8 cellular contexts compared by ENCODE assay signal in genomic region chr10:86711237-86711956, GRCh38. TPM values are rescaled to one million over a fixed set of nuclear protein-coding genes. Genes with fewer than 3 reads are reported as not detected.
A peak's percentile ranks its signal among the peaks of the same experiment; 100 is the strongest.
DNase-seq lines count a peak whose midpoint lies in the region; ATAC-seq and TF ChIP-seq lines count a peak whose summit lies in the region.

No MANE protein-coding gene starts in this region.

- H3K4me3 ChIP-seq in ectodermal cell (ENCODE audit: insufficient read depth, low read depth, low read length) = peak overlapping the region; percentile 52

- peaks cover 14% of the 10 kb centered on the region for H3K4me1 Mint-ChIP-seq in activated CD8-positive, alpha-beta T cell treated with anti-CD3 and anti-CD28 coated beads for 36 hours (ENCODE audit: low read depth)
- H3K4me1 Mint-ChIP-seq in memory B cell = peaks cover 10% of the 10 kb centered on the region

- DNase-seq in C1 segment of cervical spinal cord (lab: John Stamatoyannopoulos, UW) (peak in 13 of 14 donors; percentile 30 to 88 (median 72)), NCI-H510A treated with DMSO at 0.1 percent for 48 hours (lab: John Stamatoyannopoulos, UW) (peak; percentile 78), memory B cell (ENCODE audit: low spot score in 2 of 2) (peak; percentile 84 to 85)
- DNase-seq in activated CD8-positive, alpha-beta T cell treated with anti-CD3 and anti-CD28 coated beads for 36 hours = peak; percentile 85
- DNase-seq in stimulated activated CD8-positive, alpha-beta memory T cell treated with anti-CD3 and anti-CD28 coated beads, Interleukin-12 subunit alpha, Interleukin-12 subunit beta, amount 100 ng/mL, for 1 hour (ENCODE audit: low read depth) = peak; percentile 70

- no peaks in the 10 kb centered on the region for H3K27me3 ChIP-seq in ectodermal cell (ENCODE audit: control insufficient read depth, insufficient read depth, low read length, poor library complexity, severe bottlenecking)

- ATAC-seq in HG03378 (IDR thresholded peaks at IDR 0.05; ENCODE audit: unreplicated experiment) (peak; percentile 68), memory B cell (ENCODE audit: low read depth) (peak; percentile 81)
- ATAC-seq in activated CD8-positive, alpha-beta T cell treated with anti-CD3 and anti-CD28 coated beads for 36 hours = peak; percentile 91

- POLR2A ChIA-PET in activated CD8-positive, alpha-beta T cell treated with anti-CD3 and anti-CD28 coated beads for 36 hours (lab: Charles Lee) = interaction anchor here (0.6 to 1.9 kb wide), 7 partner anchors 11 to 1670 kb away, joined by 3 to 7 read pairs (median 4); partner anchors contain the start of gene BMPR1A

- 0% methylated on average over 94 of the region's 94 CpGs for WGBS in ectodermal cell, 2 experiments

- H3K27ac ChIP-seq in ectodermal cell (ENCODE audit: insufficient read depth, low read depth, low read length, poor library complexity, severe bottlenecking) = no peak overlapping the region

- H3K4me3 Mint-ChIP-seq in activated CD8-positive, alpha-beta T cell treated with anti-CD3 and anti-CD28 coated beads for 36 hours = peak overlapping the region; percentile 89
- H3K4me3 Mint-ChIP-seq in memory B cell = peak overlapping the region; percentile 97

- no peaks in the 10 kb centered on the region for H3K9me3 ChIP-seq in ectodermal cell (ENCODE audit: control insufficient read depth, low read length)

- no peaks in the 10 kb centered on the region for H3K36me3 Mint-ChIP-seq in activated CD8-positive, alpha-beta T cell treated with anti-CD3 and anti-CD28 coated beads for 36 hours (ENCODE audit: low read depth)
- no peaks in the 10 kb centered on the region for H3K36me3 Mint-ChIP-seq in memory B cell

- intact Hi-C loops in activated CD8-positive, alpha-beta T cell treated with anti-CD3 and anti-CD28 coated beads for 36 hours (cut with micrococcal nuclease) = loop anchor here (5.0 kb wide), 1 partner anchor 46 kb away; the partner anchor contains the start of gene BMPR1A

- peak; percentile 73 for TF ChIP-seq POLR2A in GM19193 (IDR thresholded peaks at IDR 0.05; ENCODE audit: extremely low read depth, insufficient read depth, insufficient read length)

- peak; percentile 86 for TF ChIP-seq CTCF in activated CD8-positive, alpha-beta T cell treated with anti-CD3 and anti-CD28 coated beads for 36 hours (IDR thresholded peaks at IDR 0.05)

- H3K4me1 ChIP-seq in ectodermal cell (ENCODE audit: control insufficient read depth, insufficient read depth, low read length) = peaks cover 13% of the 10 kb centered on the region

- no peaks in the 10 kb centered on the region for H3K9me3 Mint-ChIP-seq in activated CD8-positive, alpha-beta T cell treated with anti-CD3 and anti-CD28 coated beads for 36 hours
- H3K9me3 Mint-ChIP-seq in memory B cell = peaks cover 1% of the 10 kb centered on the region

- no peaks in the 10 kb centered on the region for H3K27me3 Mint-ChIP-seq in activated CD8-positive, alpha-beta T cell treated with anti-CD3 and anti-CD28 coated beads for 36 hours
- no peaks in the 10 kb centered on the region for H3K27me3 Mint-ChIP-seq in memory B cell

- CTCF ChIA-PET in activated CD8-positive, alpha-beta T cell treated with anti-CD3 and anti-CD28 coated beads for 36 hours (lab: Charles Lee) = interaction anchor here (1.1 to 1.5 kb wide), 4 partner anchors 17 to 255 kb away, joined by 3 to 8 read pairs (median 4); no protein-coding TSS in a partner anchor

- H3K27ac Mint-ChIP-seq in activated CD8-positive, alpha-beta T cell treated with anti-CD3 and anti-CD28 coated beads for 36 hours = peak overlapping the region; percentile 94
- peak overlapping the region; percentile 96 for H3K27ac Mint-ChIP-seq in memory B cell

- H3K36me3 ChIP-seq in ectodermal cell (ENCODE audit: control insufficient read depth, insufficient read depth, low read length) = no peaks in the 10 kb centered on the region

RNA-seq across cellular contexts. Expression of gene LDB3, which starts 43.1 kb away (rescaled TPM):
- under 1 TPM; 0.07 to 0.09 TPM for total RNA-seq in activated CD8-positive, alpha-beta T cell treated with anti-CD3 and anti-CD28 coated beads for 36 hours
- polyA plus RNA-seq in ectodermal cell (2013, experiment 1 of 4) = 0.13 TPM
- polyA plus RNA-seq in ectodermal cell (2013, experiment 2 of 4) = 0.27 TPM
- polyA plus RNA-seq in ectodermal cell (2013, experiment 3 of 4) = 0.21 TPM
- 0.36 TPM for polyA plus RNA-seq in ectodermal cell (2013, experiment 4 of 4)

RNA-seq across cellular contexts. Expression of gene BMPR1A, which starts 45.0 kb away (rescaled TPM):
- total RNA-seq in activated CD8-positive, alpha-beta T cell treated with anti-CD3 and anti-CD28 coated beads for 36 hours = 1 to 10 TPM; 6.6 to 6.9 TPM
- 40.5 TPM for polyA plus RNA-seq in ectodermal cell (2013, experiment 1 of 4)
- polyA plus RNA-seq in ectodermal cell (2013, experiment 2 of 4) = 42.2 TPM
- 39.8 TPM for polyA plus RNA-seq in ectodermal cell (2013, experiment 3 of 4)
- 41.3 TPM for polyA plus RNA-seq in ectodermal cell (2013, experiment 4 of 4)

RNA-seq across cellular contexts. Expression of gene OPN4, which starts 57.0 kb away (rescaled TPM):
- total RNA-seq in activated CD8-positive, alpha-beta T cell treated with anti-CD3 and anti-CD28 coated beads for 36 hours = not detected
- polyA plus RNA-seq in ectodermal cell (2013, experiment 1 of 4) = not detected
- not detected for polyA plus RNA-seq in ectodermal cell (2013, experiment 2 of 4)
- polyA plus RNA-seq in ectodermal cell (2013, experiment 3 of 4) = not detected
- not detected for polyA plus RNA-seq in ectodermal cell (2013, experiment 4 of 4)
